ENCODE assay signal across 1 cellular context in the genomic region with DNA sequence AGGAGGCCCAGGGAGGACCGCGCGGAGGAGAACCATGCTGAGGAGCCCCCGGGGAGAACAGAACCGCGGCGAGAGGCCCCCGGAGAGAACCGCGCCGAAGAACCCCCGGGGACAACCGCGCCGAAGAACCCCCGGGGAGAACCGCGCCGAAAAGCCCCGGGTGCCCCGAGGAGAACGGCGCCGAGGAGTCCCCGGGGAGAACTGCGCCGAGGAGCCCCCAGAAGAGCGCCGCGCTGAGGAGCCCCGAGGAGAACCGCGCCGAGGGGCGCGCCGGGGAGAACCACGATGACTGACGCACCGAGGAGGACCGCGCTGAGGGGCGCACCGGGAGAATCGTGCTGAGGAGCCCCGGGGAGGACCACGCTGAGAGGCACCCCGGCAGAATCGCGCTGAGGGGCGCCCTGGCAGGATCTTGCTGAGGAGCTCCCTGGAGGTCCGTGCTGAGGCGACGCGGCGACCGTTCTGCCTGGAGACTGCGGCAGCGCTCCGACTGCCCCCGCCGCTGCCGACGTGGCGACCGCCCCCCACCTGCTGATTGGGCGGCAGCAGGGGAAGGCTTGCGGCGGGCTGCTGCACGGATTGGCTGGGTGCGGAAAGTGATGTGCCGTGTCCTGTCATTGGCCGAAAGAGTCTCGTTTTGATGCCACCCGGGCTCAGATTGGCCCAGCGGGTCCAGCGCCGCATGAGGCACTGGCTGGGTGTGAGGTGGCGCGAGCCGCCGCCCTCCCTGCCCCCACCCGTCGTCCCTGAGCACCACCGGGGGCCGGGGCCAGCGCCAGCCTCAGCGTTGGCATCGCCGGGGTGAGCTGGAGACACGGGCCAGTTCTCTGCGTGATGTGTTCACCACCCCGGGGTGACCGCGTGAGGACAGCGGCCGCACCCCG.
A peak's percentile ranks its signal among the peaks of the same experiment; 100 is the strongest.
TF ChIP-seq lines count a peak whose summit lies in the region.

A gene (minus strand): TSS at position 464 of the 884 bp plus-strand sequence.

TF ChIP-seq in GM23338, 12 proteins besides CTCF, POLR2A, EP300 and RAD21 (continued from another document):
- TF ChIP-seq, protein P1, sequence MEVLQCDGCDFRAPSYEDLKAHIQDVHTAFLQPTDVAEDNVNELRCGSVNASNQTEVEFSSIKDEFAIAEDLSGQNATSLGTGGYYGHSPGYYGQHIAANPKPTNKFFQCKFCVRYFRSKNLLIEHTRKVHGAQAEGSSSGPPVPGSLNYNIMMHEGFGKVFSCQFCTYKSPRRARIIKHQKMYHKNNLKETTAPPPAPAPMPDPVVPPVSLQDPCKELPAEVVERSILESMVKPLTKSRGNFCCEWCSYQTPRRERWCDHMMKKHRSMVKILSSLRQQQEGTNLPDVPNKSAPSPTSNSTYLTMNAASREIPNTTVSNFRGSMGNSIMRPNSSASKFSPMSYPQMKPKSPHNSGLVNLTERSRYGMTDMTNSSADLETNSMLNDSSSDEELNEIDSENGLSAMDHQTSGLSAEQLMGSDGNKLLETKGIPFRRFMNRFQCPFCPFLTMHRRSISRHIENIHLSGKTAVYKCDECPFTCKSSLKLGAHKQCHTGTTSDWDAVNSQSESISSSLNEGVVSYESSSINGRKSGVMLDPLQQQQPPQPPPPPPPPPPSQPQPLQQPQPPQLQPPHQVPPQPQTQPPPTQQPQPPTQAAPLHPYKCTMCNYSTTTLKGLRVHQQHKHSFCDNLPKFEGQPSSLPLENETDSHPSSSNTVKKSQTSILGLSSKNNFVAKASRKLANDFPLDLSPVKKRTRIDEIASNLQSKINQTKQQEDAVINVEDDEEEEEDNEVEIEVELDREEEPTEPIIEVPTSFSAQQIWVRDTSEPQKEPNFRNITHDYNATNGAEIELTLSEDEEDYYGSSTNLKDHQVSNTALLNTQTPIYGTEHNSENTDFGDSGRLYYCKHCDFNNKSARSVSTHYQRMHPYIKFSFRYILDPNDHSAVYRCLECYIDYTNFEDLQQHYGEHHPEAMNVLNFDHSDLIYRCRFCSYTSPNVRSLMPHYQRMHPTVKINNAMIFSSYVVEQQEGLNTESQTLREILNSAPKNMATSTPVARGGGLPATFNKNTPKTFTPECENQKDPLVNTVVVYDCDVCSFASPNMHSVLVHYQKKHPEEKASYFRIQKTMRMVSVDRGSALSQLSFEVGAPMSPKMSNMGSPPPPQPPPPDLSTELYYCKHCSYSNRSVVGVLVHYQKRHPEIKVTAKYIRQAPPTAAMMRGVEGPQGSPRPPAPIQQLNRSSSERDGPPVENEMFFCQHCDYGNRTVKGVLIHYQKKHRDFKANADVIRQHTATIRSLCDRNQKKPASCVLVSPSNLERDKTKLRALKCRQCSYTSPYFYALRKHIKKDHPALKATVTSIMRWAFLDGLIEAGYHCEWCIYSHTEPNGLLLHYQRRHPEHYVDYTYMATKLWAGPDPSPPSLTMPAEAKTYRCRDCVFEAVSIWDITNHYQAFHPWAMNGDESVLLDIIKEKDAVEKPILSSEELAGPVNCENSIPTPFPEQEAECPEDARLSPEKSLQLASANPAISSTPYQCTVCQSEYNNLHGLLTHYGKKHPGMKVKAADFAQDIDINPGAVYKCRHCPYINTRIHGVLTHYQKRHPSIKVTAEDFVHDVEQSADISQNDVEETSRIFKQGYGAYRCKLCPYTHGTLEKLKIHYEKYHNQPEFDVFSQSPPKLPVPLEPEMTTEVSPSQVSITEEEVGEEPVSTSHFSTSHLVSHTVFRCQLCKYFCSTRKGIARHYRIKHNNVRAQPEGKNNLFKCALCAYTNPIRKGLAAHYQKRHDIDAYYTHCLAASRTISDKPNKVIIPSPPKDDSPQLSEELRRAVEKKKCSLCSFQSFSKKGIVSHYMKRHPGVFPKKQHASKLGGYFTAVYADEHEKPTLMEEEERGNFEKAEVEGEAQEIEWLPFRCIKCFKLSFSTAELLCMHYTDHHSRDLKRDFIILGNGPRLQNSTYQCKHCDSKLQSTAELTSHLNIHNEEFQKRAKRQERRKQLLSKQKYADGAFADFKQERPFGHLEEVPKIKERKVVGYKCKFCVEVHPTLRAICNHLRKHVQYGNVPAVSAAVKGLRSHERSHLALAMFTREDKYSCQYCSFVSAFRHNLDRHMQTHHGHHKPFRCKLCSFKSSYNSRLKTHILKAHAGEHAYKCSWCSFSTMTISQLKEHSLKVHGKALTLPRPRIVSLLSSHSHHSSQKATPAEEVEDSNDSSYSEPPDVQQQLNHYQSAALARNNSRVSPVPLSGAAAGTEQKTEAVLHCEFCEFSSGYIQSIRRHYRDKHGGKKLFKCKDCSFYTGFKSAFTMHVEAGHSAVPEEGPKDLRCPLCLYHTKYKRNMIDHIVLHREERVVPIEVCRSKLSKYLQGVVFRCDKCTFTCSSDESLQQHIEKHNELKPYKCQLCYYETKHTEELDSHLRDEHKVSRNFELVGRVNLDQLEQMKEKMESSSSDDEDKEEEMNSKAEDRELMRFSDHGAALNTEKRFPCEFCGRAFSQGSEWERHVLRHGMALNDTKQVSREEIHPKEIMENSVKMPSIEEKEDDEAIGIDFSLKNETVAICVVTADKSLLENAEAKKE (CRISPR knock-in tag; IDR thresholded peaks at IDR 0.05), result no peak
- TF ChIP-seq EZH2phosphoT487 (IDR thresholded peaks at IDR 0.05; ENCODE audit: unreplicated experiment), result no peak
- TF ChIP-seq CREB1 (CRISPR knock-in tag; IDR thresholded peaks at IDR 0.05; ENCODE audit: low read depth), result peak; percentile 28; the same call in 1 of the 2 replicates
- no peak for TF ChIP-seq JUNB (IDR thresholded peaks at IDR 0.05; ENCODE audit: unreplicated experiment)
- TF ChIP-seq ZNF331 (CRISPR knock-in tag; IDR thresholded peaks at IDR 0.05; ENCODE audit: low read depth), result no peak
- TF ChIP-seq STAT1 (IDR thresholded peaks at IDR 0.05; ENCODE audit: unreplicated experiment), result no peak
- TF ChIP-seq, protein P2, sequence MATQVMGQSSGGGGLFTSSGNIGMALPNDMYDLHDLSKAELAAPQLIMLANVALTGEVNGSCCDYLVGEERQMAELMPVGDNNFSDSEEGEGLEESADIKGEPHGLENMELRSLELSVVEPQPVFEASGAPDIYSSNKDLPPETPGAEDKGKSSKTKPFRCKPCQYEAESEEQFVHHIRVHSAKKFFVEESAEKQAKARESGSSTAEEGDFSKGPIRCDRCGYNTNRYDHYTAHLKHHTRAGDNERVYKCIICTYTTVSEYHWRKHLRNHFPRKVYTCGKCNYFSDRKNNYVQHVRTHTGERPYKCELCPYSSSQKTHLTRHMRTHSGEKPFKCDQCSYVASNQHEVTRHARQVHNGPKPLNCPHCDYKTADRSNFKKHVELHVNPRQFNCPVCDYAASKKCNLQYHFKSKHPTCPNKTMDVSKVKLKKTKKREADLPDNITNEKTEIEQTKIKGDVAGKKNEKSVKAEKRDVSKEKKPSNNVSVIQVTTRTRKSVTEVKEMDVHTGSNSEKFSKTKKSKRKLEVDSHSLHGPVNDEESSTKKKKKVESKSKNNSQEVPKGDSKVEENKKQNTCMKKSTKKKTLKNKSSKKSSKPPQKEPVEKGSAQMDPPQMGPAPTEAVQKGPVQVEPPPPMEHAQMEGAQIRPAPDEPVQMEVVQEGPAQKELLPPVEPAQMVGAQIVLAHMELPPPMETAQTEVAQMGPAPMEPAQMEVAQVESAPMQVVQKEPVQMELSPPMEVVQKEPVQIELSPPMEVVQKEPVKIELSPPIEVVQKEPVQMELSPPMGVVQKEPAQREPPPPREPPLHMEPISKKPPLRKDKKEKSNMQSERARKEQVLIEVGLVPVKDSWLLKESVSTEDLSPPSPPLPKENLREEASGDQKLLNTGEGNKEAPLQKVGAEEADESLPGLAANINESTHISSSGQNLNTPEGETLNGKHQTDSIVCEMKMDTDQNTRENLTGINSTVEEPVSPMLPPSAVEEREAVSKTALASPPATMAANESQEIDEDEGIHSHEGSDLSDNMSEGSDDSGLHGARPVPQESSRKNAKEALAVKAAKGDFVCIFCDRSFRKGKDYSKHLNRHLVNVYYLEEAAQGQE (IDR thresholded peaks at IDR 0.05; ENCODE audit: unreplicated experiment), result no peak
- TF ChIP-seq ZNF114 (CRISPR knock-in tag; IDR thresholded peaks at IDR 0.05), result no peak
- TF ChIP-seq POLR2AphosphoS5 (IDR thresholded peaks at IDR 0.05; ENCODE audit: low read depth), result peak; percentile 89
- TF ChIP-seq NANOG (IDR thresholded peaks at IDR 0.05; ENCODE audit: borderline replicate concordance), result no peak
- no peak for TF ChIP-seq EZH2 (IDR thresholded peaks at IDR 0.05; ENCODE audit: low read depth, unreplicated experiment)
TF ChIP-seq in GM23338: peak in this region for 3.
